6 cellular contexts compared by ENCODE assay signal in genomic region chr15:52170199-52170598, GRCh38. TPM values are rescaled to one million over a fixed set of nuclear protein-coding genes. Genes with fewer than 3 reads are reported as not detected.
"Had no signal": no experiment of that assay in that cellular context is flagged by ENCODE, and none has a peak within 500 bp of the region (broad histone marks: within the 10 kb centered on the region; RNA-seq: fewer than 3 reads in every experiment).

No MANE protein-coding gene starts in this region.

RNA-seq across cellular contexts. Expression of gene BCL2L10, which starts 57.6 kb away (rescaled TPM):
- total RNA-seq: OCI-LY7, PC-3, Right ventricle myocardium inferior, Right ventricle myocardium superior, SJSA1, SK-MEL-5 had no signal
